Comparison of ENCODE assay signal across 34 cellular contexts in genomic region chr11:26040339-26040738, GRCh38.
"Had no signal": no experiment of that assay in that cellular context is flagged by ENCODE, and none has a peak within 500 bp of the region (broad histone marks: within the 10 kb centered on the region; RNA-seq: fewer than 3 reads in every experiment).

No MANE protein-coding gene starts in this region.

- H3K36me3 ChIP-seq: MG63 had no signal

- H3K4me2 ChIP-seq: KMS-11 had no signal

- H3K27ac ChIP-seq: KMS-11 had no signal

- H3K9ac ChIP-seq: KMS-11 had no signal

- H3K4me3 ChIP-seq: MG63 had no signal

- H3K27me3 ChIP-seq: MG63 had no signal

- DNase-seq: Karpas-422, Kasumi-1, MG63, MV-4-11, NCI-H1048, NCI-H1092, NCI-H1092 treated with DMSO at 0.1 percent for 48 hours, NCI-H1105, NCI-H1105 treated with DMSO at 0.1 percent for 48 hours, NCI-H1417, NCI-H1417 treated with DMSO at 0.1 percent for 48 hours, NCI-H1436, NCI-H1436 treated with DMSO at 0.1 percent for 48 hours, NCI-H146, NCI-H1694, NCI-H1694 treated with DMSO at 0.1 percent for 48 hours, NCI-H187, NCI-H187 treated with DMSO at 0.1 percent for 48 hours, NCI-H1930, NCI-H2029, NCI-H2029 treated with DMSO at 0.1 percent for 48 hours, NCI-H2081, NCI-H2081 treated with DMSO at 0.1 percent for 48 hours, NCI-H2107, NCI-H2171, NCI-H2171 treated with DMSO at 0.1 percent for 48 hours, NCI-H2227 treated with DMSO at 0.1 percent for 48 hours, NCI-H226, NCI-H345, NCI-H446, NCI-H446 treated with DMSO at 0.1 percent for 48 hours, NCI-H510A, NCI-H510A treated with DMSO at 0.1 percent for 48 hours had no signal

- H3K9me3 ChIP-seq: MG63 had no signal
